ENCODE assay signal across 8 cellular contexts in genomic region chr14:96584199-96584906, GRCh38.
DNase-seq lines count a peak whose midpoint lies in the region; ATAC-seq and TF ChIP-seq lines count a peak whose summit lies in the region.

No MANE protein-coding gene starts in this region.

- H3K9me3 ChIP-seq in iPS DF 6.9 (ENCODE audit: control insufficient read depth, insufficient read depth, low read length) (no peaks in the 10 kb centered on the region), gastrocnemius medialis (no peaks in the 10 kb centered on the region)

- no peak overlapping the region for H3K27ac Mint-ChIP-seq in activated T-cell treated with anti-CD3 and anti-CD28 coated beads, Interleukin-2, amount 50 U/mL, for 72 hours

- in situ Hi-C loops in gastrocnemius medialis (cut with MboI; ENCODE audit: low sequenced_read_pairs in 4 of 4): no loop called here

- H3K27me3 Mint-ChIP-seq in activated T-cell treated with anti-CD3 and anti-CD28 coated beads, Interleukin-2, amount 50 U/mL, for 72 hours (ENCODE audit: low read depth): peaks cover 19% of the 10 kb centered on the region

- no peaks in the 10 kb centered on the region for H3K4me1 ChIP-seq in iPS DF 6.9 (ENCODE audit: control insufficient read depth, insufficient read depth, low read length)
- H3K4me1 ChIP-seq in gastrocnemius medialis: peaks cover 0 to 3% of the 10 kb centered on the region in 2 donors

- no peaks in the 10 kb centered on the region for H3K36me3 Mint-ChIP-seq in activated T-cell treated with anti-CD3 and anti-CD28 coated beads, Interleukin-2, amount 50 U/mL, for 72 hours (ENCODE audit: insufficient read depth in 2 of 2)

- no peak overlapping the region for H3K4me3 Mint-ChIP-seq in activated T-cell treated with anti-CD3 and anti-CD28 coated beads, Interleukin-2, amount 50 U/mL, for 72 hours

- H3K36me3 ChIP-seq in iPS DF 6.9 (ENCODE audit: control insufficient read depth, insufficient read depth, low read length) (no peaks in the 10 kb centered on the region), gastrocnemius medialis (no peaks in the 10 kb centered on the region)

- TF ChIP-seq CTCF in gastrocnemius medialis (IDR thresholded peaks at IDR 0.05 in 4 of 5, conservative IDR thresholded peaks at IDR 0.05 in 1 of 5): no peak

- peaks cover 6% of the 10 kb centered on the region for H3K4me1 Mint-ChIP-seq in activated T-cell treated with anti-CD3 and anti-CD28 coated beads, Interleukin-2, amount 50 U/mL, for 72 hours (ENCODE audit: low read depth)

- H3K27me3 ChIP-seq in iPS DF 6.9 (ENCODE audit: control insufficient read depth, insufficient read depth, low read length): no peaks in the 10 kb centered on the region
- H3K27me3 ChIP-seq in gastrocnemius medialis: peaks cover 6 to 23% (median 7%) of the 10 kb centered on the region in 3 donors

- DNase-seq in stimulated activated naive CD4-positive, alpha-beta T cell treated with Interleukin-2 at 50 U/mL for 16 hours (lab: John Stamatoyannopoulos, UW): peak; percentile 3
- DNase-seq in stimulated activated naive CD4-positive, alpha-beta T cell (lab: John Stamatoyannopoulos, UW): no peak
- DNase-seq in NCI-H460 (ENCODE audit: extremely low read depth, low read depth) (peak; percentile 67), iPS DF 6.9 (ENCODE audit: low read depth, low spot score) (peak; percentile 39), gastrocnemius medialis (no peak)
- peak; percentile 45 to 55 for DNase-seq in activated T-cell treated with anti-CD3 and anti-CD28 coated beads, Interleukin-2, amount 50 U/mL, for 72 hours
- peak; percentile 41 for DNase-seq in stimulated activated naive CD8-positive, alpha-beta T cell treated with anti-CD3 and anti-CD28 coated beads, Interleukin-15, Interleukin-2, amounts not matched to agents 100 U/mL and 50 U/mL, for 24 hours

- intact Hi-C loops in gastrocnemius medialis (cut with DNase I; ENCODE audit: low total_unique reads): no loop called here

- TF ChIP-seq POLR2A in gastrocnemius medialis (IDR thresholded peaks at IDR 0.05): no peak

- peak; percentile 62 for ATAC-seq in HG02763 (IDR thresholded peaks at IDR 0.05; ENCODE audit: unreplicated experiment)
- ATAC-seq in activated T-cell treated with anti-CD3 and anti-CD28 coated beads, Interleukin-2, amount 50 U/mL, for 72 hours (replicated peaks in 1 of 2): peak; percentile 56 to 73
- ATAC-seq in stimulated activated naive CD8-positive, alpha-beta T cell treated with anti-CD3 and anti-CD28 coated beads, Interleukin-15, Interleukin-2, amounts not matched to agents 100 U/mL and 50 U/mL, for 24 hours: peak; percentile 64
- ATAC-seq in gastrocnemius medialis: no peak

- H3K4me3 ChIP-seq in iPS DF 6.9 (ENCODE audit: low read length) (no peak overlapping the region), gastrocnemius medialis (no peak overlapping the region)

- H3K9me3 Mint-ChIP-seq in activated T-cell treated with anti-CD3 and anti-CD28 coated beads, Interleukin-2, amount 50 U/mL, for 72 hours: no peaks in the 10 kb centered on the region

- H3K27ac ChIP-seq in iPS DF 6.9 (ENCODE audit: low read length) (no peak overlapping the region), gastrocnemius medialis (no peak overlapping the region)

- WGBS in iPS DF 6.9 (ENCODE audit: insufficient coverage, insufficient read length): no CpG with 5 or more reads among the region's 15 CpGs

Comparison
In these comparisons a context has a peak if more than half of its experiments do, and no peak if none do; other contexts are left out.
1. DNase-seq: peak in stimulated activated naive CD4-positive, alpha-beta T cell treated with Interleukin-2 at 50 U/mL for 16 hours (single experiment), NCI-H460 (single experiment), activated T-cell treated with anti-CD3 and anti-CD28 coated beads, Interleukin-2, amount 50 U/mL, for 72 hours (2 of 2), iPS DF 6.9 (single experiment) and stimulated activated naive CD8-positive, alpha-beta T cell treated with anti-CD3 and anti-CD28 coated beads, Interleukin-15, Interleukin-2, amounts not matched to agents 100 U/mL and 50 U/mL, for 24 hours (single experiment); none in stimulated activated naive CD4-positive, alpha-beta T cell (0 of 6) and gastrocnemius medialis (0 of 2).
2. ATAC-seq: peak in HG02763 (single experiment), activated T-cell treated with anti-CD3 and anti-CD28 coated beads, Interleukin-2, amount 50 U/mL, for 72 hours (2 of 2) and stimulated activated naive CD8-positive, alpha-beta T cell treated with anti-CD3 and anti-CD28 coated beads, Interleukin-15, Interleukin-2, amounts not matched to agents 100 U/mL and 50 U/mL, for 24 hours (single experiment); none in gastrocnemius medialis (0 of 2).